8 cellular contexts compared by ENCODE assay signal in the genomic region with DNA sequence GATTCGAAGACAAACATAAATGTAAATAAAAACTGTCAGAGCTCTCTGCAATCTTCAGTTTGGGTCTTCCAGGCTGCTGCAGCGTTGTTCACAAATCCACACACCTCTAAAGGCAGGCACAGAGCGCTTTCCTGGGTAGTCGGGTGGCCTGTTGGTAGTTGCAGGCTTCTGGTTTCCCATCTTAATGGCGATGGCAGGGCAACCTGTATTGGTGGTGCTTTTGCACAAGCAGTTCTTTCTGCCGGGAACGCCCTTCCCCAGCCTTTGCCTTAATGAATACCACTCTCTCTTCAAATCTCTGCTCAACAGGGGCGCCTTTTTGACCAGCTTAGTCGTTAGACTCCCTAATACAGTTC. TPM values are rescaled to one million over a fixed set of nuclear protein-coding genes. Genes with fewer than 3 reads are reported as not detected.
DNase-seq lines count a peak whose midpoint lies in the region; ATAC-seq, FAIRE-seq and TF ChIP-seq lines count a peak whose summit lies in the region.

No MANE protein-coding gene starts in this region.

- no peak overlapping the region for H3K14ac ChIP-seq in H1 (ENCODE audit: insufficient read length)

- no peak for TF ChIP-seq EP300 in H1 (IDR thresholded peaks at IDR 0.05; ENCODE audit: borderline replicate concordance in 1 of 2, low read depth in 2 of 2, low read length in 2 of 2)

- peak overlapping the region; percentile 29 for H3K4ac ChIP-seq in H1 (replicated peaks; ENCODE audit: insufficient read length, low read depth, low read length)

- H3K56ac ChIP-seq in H1 (replicated peaks; ENCODE audit: insufficient read length, low read depth, low read length), result peak overlapping the region; percentile 18

- H2BK20ac ChIP-seq in H1 (ENCODE audit: low read length), result no peak overlapping the region

- H4K8ac ChIP-seq in H1 (ENCODE audit: extremely low read depth, insufficient read depth, low read length), result no peak overlapping the region

- WGBS in H1 (ENCODE audit: extremely low coverage in 1 of 2, insufficient coverage in 1 of 2, insufficient read length in 1 of 2, insufficient replicate concordance in 2 of 2, low coverage in 1 of 2, low lambda C conversion rate in 2 of 2, missing lambda C conversion rate in 1 of 2), 2 experiments, result 34% methylated on average over 9 of the region's 9 CpGs; no CpG with 5 or more reads in 1 of the 2 experiments

- FAIRE-seq in H1 (lab: Jason Lieb, UNC), result no peak

- H4K91ac ChIP-seq in H1 (replicated peaks; ENCODE audit: insufficient read length, low read length), result no peak overlapping the region

- H3K27me3 ChIP-seq in SJCRH30 (no peaks in the 10 kb centered on the region), H1 (replicated peaks in 1 of 4; ENCODE audit: control insufficient read depth in 3 of 4, extremely low read depth in 1 of 4, insufficient read depth in 3 of 4, low read length in 3 of 4) (no peaks in the 10 kb centered on the region)
- no peaks in the 10 kb centered on the region for H3K27me3 ChIP-seq in naive thymus-derived CD4-positive, alpha-beta T cell (ENCODE audit: control insufficient read depth in 2 of 2, insufficient read depth in 2 of 2, low read length in 2 of 2)

- H3K27me3 Mint-ChIP-seq in naive thymus-derived CD4-positive, alpha-beta T cell, result peaks cover 0 to 5% (median 0%) of the 10 kb centered on the region in 5 donors

- peak overlapping the region; percentile 91 to 98 (median 97) for H3K27ac Mint-ChIP-seq in naive thymus-derived CD4-positive, alpha-beta T cell

- H3K79me2 ChIP-seq in H1 (ENCODE audit: control insufficient read depth in 1 of 2, insufficient read depth in 2 of 2, low read length in 2 of 2), result peaks cover 0 to 5% of the 10 kb centered on the region in 2 experiments; a peak in 2 of 4 replicates

- H2AFZ ChIP-seq in H1 (ENCODE audit: low read length), result peak overlapping the region; percentile 92

- H3K23me2 ChIP-seq in H1 (ENCODE audit: low read depth, low read length), result no peaks in the 10 kb centered on the region; the same call in 1 of the 2 replicates

- H3K4me3 ChIP-seq in GM12865 (ENCODE audit: low read depth, low read length) (peak overlapping the region; percentile 92), SJCRH30 (peak overlapping the region; percentile 92), H1 (ENCODE audit: extremely low read depth in 1 of 4, insufficient read depth in 2 of 4, low read depth in 3 of 4, low read length in 4 of 4) (peak overlapping the region; percentile 57 to 81 (median 74))
- H3K4me3 ChIP-seq in naive thymus-derived CD4-positive, alpha-beta T cell (ENCODE audit: low read length), result peak overlapping the region; percentile 90

- DNase-seq in GM12865 (ENCODE audit: low read depth), result peak; percentile 35
- peak; percentile 36 to 63 for DNase-seq in SJCRH30
- peak in 1 of 2 experiments; percentile 50 for DNase-seq in H1 (ENCODE audit: low read depth in 1 of 2, low spot score in 2 of 2)
- DNase-seq in naive thymus-derived CD4-positive, alpha-beta T cell, result peak in 1 of 9 donors; percentile 22
- DNase-seq in stimulated activated naive CD4-positive, alpha-beta T cell treated with Interleukin-2 at 50 U/mL for 16 hours (lab: John Stamatoyannopoulos, UW), result no peak

- no peaks in the 10 kb centered on the region for H4K20me1 ChIP-seq in H1 (replicated peaks in 1 of 2; ENCODE audit: control insufficient read depth in 1 of 2, insufficient read depth in 2 of 2, low read length in 2 of 2)

- POLR2A ChIA-PET in H1 (lab: Charles Lee; ENCODE audit: partially characterized antibody), result interaction anchor here (1.2 to 1.6 kb wide), 5 partner anchors 10 to 135 kb away, joined by 3 to 6 read pairs (median 4); no protein-coding TSS in a partner anchor
- POLR2A ChIA-PET in naive thymus-derived CD4-positive, alpha-beta T cell (lab: Charles Lee), result interaction anchor here (0.6 to 1.3 kb wide), 3 partner anchors 72 to 133 kb away, joined by 3 to 9 read pairs (median 3); a partner anchor contains a TSS

- H3K9me3 ChIP-seq in SJCRH30 (replicated peaks) (no peaks in the 10 kb centered on the region), H1 (ENCODE audit: insufficient read depth in 2 of 2, low read depth in 1 of 2, low read length in 1 of 2) (no peaks in the 10 kb centered on the region)
- H3K9me3 ChIP-seq in naive thymus-derived CD4-positive, alpha-beta T cell (ENCODE audit: control insufficient read depth in 2 of 3, low read length in 3 of 3), result no peaks in the 10 kb centered on the region

- intact Hi-C loops in naive thymus-derived CD4-positive, alpha-beta T cell (cut with micrococcal nuclease), result loop anchor here (1.0 to 10.0 kb wide), 11 partner anchors 76 to 1973 kb away; a partner anchor contains a TSS

- no peaks in the 10 kb centered on the region for H3K79me1 ChIP-seq in H1 (ENCODE audit: low read depth, low read length)

- H3K4me3 Mint-ChIP-seq in naive thymus-derived CD4-positive, alpha-beta T cell, result peak overlapping the region; percentile 90 to 97 (median 94)

- TF ChIP-seq POLR2A in H1 (IDR thresholded peaks at IDR 0.05; ENCODE audit: control extremely low read depth in 1 of 2, low read depth in 2 of 2, low read length in 2 of 2), result no peak

- no peak overlapping the region for H2BK120ac ChIP-seq in H1 (replicated peaks; ENCODE audit: low read depth, low read length)

- H3K36me3 ChIP-seq in SJCRH30 (0 out of 2 replicates have a peak, but pooled peaks cover 3% of the 10 kb centered on the region), H1 (ENCODE audit: control insufficient read depth in 2 of 4, insufficient read depth in 4 of 4, low read length in 3 of 4) (no peaks in the 10 kb centered on the region; a peak in 2 of 8 replicates)
- no peaks in the 10 kb centered on the region for H3K36me3 ChIP-seq in naive thymus-derived CD4-positive, alpha-beta T cell (ENCODE audit: control insufficient read depth in 2 of 3, insufficient read depth in 3 of 3, low read length in 3 of 3)

- TF ChIP-seq CTCF in 22Rv1 (IDR thresholded peaks at IDR 0.05) (no peak), GM12865 (IDR thresholded peaks at IDR 0.05; ENCODE audit: insufficient read depth, low read depth, low read length, missing control alignments) (no peak), H1 (IDR thresholded peaks at IDR 0.05; ENCODE audit: control extremely low read depth in 1 of 3, insufficient read depth in 1 of 3, low read depth in 1 of 3, low read length in 3 of 3) (no peak)

- ATAC-seq in naive thymus-derived CD4-positive, alpha-beta T cell, result no peak
- no peak for ATAC-seq in HG02759 (IDR thresholded peaks at IDR 0.05; ENCODE audit: unreplicated experiment)
- ATAC-seq in GM18517 (IDR thresholded peaks at IDR 0.05; ENCODE audit: unreplicated experiment), result no peak

- no peak for TF ChIP-seq RAD21 in H1 (IDR thresholded peaks at IDR 0.05 in 1 of 2, conservative IDR thresholded peaks at IDR 0.05 in 1 of 2; ENCODE audit: low read depth in 2 of 2, low read length in 2 of 2)

- peaks cover 4 to 9% (median 7%) of the 10 kb centered on the region in 5 donors for H3K36me3 Mint-ChIP-seq in naive thymus-derived CD4-positive, alpha-beta T cell

- H2BK5ac ChIP-seq in H1 (ENCODE audit: low read depth, low read length), result 0 out of 2 replicates have a peak overlapping the region, but pooled peaks have one; percentile 37

- H2AK5ac ChIP-seq in H1 (ENCODE audit: low read depth, low read length), result no peak overlapping the region

- H2BK15ac ChIP-seq in H1 (ENCODE audit: low read length), result no peak overlapping the region

- no peak overlapping the region for H3K18ac ChIP-seq in H1 (ENCODE audit: extremely low read depth, low read length)

- H3K4me2 ChIP-seq in H1 (ENCODE audit: insufficient read depth in 1 of 2, low read depth in 2 of 2, low read length in 2 of 2), result peak overlapping the region; percentile 69 to 76

- CTCF ChIA-PET in H1 (lab: Charles Lee; ENCODE audit: partially characterized antibody), result interaction anchor here (0.9 to 1.6 kb wide), 3 partner anchors 54 to 141 kb away, joined by 3 to 4 read pairs (median 4); no protein-coding TSS in a partner anchor
- CTCF ChIA-PET in naive thymus-derived CD4-positive, alpha-beta T cell (lab: Charles Lee), result no interaction called here

- peak overlapping the region in 3 of 4 experiments; percentile 38 to 66 (median 44); a peak in 6 of 7 replicates for H3K9ac ChIP-seq in H1 (replicated peaks in 1 of 4; ENCODE audit: extremely low read depth in 1 of 4, low read depth in 3 of 4, low read length in 3 of 4)

- no peak overlapping the region for H2BK12ac ChIP-seq in H1 (ENCODE audit: low read depth, low read length)

- H4K5ac ChIP-seq in H1 (ENCODE audit: insufficient read length, low read depth, low read length), result peak overlapping the region; percentile 14

- peaks cover 17 to 21% (median 21%) of the 10 kb centered on the region in 7 donors for H3K4me1 Mint-ChIP-seq in naive thymus-derived CD4-positive, alpha-beta T cell

- H3K23ac ChIP-seq in H1 (ENCODE audit: insufficient read length), result no peak overlapping the region

- H3K4me1 ChIP-seq in SJCRH30 (peaks cover 7% of the 10 kb centered on the region), H1 (replicated peaks in 1 of 4; ENCODE audit: control insufficient read depth in 3 of 4, insufficient read depth in 4 of 4, low read length in 3 of 4) (peaks cover 0 to 2% (median under 1%) of the 10 kb centered on the region in 4 experiments; a peak in 2 of 7 replicates)
- peaks cover 5 to 10% of the 10 kb centered on the region in 2 donors for H3K4me1 ChIP-seq in naive thymus-derived CD4-positive, alpha-beta T cell (ENCODE audit: control insufficient read depth in 2 of 2, insufficient read depth in 2 of 2, low read length in 2 of 2)

- H3K27ac ChIP-seq in 22Rv1, result peak overlapping the region; percentile 80
- H3K27ac ChIP-seq in SJCRH30, result peak overlapping the region; percentile 88; the same call in 1 of the 2 replicates
- H3K27ac ChIP-seq in H1 (ENCODE audit: low read depth, low read length), result peak overlapping the region; percentile 93; the same call in 1 of the 2 replicates
- H3K27ac ChIP-seq in naive thymus-derived CD4-positive, alpha-beta T cell (ENCODE audit: low read depth, low read length), result peak overlapping the region; percentile 88

- no peaks in the 10 kb centered on the region for H3K9me3 Mint-ChIP-seq in naive thymus-derived CD4-positive, alpha-beta T cell

RNA-seq across cellular contexts. Expression of a gene that starts 0.7 kb away (rescaled TPM):
- 76.2 and 86.2 TPM in 2 replicates for total RNA-seq in SJCRH30 (2014; rRNA removed; shearing (Covaris generic))
- 31.6 and 35.6 TPM in 2 replicates for total RNA-seq in H1 (2021; fragmentation: NEBNext Ultra II Directional; extraction: Animal tissue kit (Norgen Biotek cat#: 25700))
- 29.1 and 40.4 TPM in 2 replicates for polyA plus RNA-seq in H1 (2011; rRNA removed)
- polyA plus RNA-seq in H1 (2011; cell fraction: cytosol; rRNA removed), result 30.8 TPM
- 28.4 TPM for polyA plus RNA-seq in H1 (2011; cell fraction: nucleus; rRNA removed)
- 29.5 to 35.1 TPM (median 30.4 TPM) in 4 replicates for polyA plus RNA-seq in H1 (2012, experiment 1 of 2)
- 15.9 TPM for polyA plus RNA-seq in H1 (2012, experiment 2 of 2)
- polyA plus RNA-seq in H1 (2013, experiment 1 of 2), result 19.6 TPM
- polyA plus RNA-seq in H1 (2013, experiment 2 of 2), result 18.5 TPM
- 46.4 and 72.4 TPM in 2 replicates for polyA minus RNA-seq in H1 (2011; rRNA and poly(A)+ RNA removed)
- 12.7 TPM for polyA minus RNA-seq in H1 (2011; cell fraction: cytosol; rRNA and poly(A)+ RNA removed)
- polyA minus RNA-seq in H1 (2011; cell fraction: nucleus; rRNA and poly(A)+ RNA removed), result 21.3 TPM
- 10 to 100 TPM; 14.8 to 19.7 (median 16.9) TPM for total RNA-seq in naive thymus-derived CD4-positive, alpha-beta T cell
- polyA plus RNA-seq in naive thymus-derived CD4-positive, alpha-beta T cell, result 10 to 100 TPM; 32.3 to 34.9 TPM

RNA-seq across cellular contexts. Expression of a gene that starts 31.2 kb away (rescaled TPM):
- total RNA-seq in SJCRH30 (2014; rRNA removed; shearing (Covaris generic)), result 0.23 and 0.67 TPM in 2 replicates
- 0.23 TPM in 1 of 2 replicates, not detected in the other for total RNA-seq in H1 (2021; fragmentation: NEBNext Ultra II Directional; extraction: Animal tissue kit (Norgen Biotek cat#: 25700))
- polyA plus RNA-seq in H1 (2011; rRNA removed), result 0.21 and 0.58 TPM in 2 replicates
- polyA plus RNA-seq in H1 (2011; cell fraction: cytosol; rRNA removed), result 0.49 TPM
- polyA plus RNA-seq in H1 (2011; cell fraction: nucleus; rRNA removed), result 3.7 TPM
- 0.31 to 1.0 TPM (median 0.66 TPM) in 4 replicates for polyA plus RNA-seq in H1 (2012, experiment 1 of 2)
- polyA plus RNA-seq in H1 (2012, experiment 2 of 2), result 0.09 TPM
- polyA plus RNA-seq in H1 (2013, experiment 1 of 2), result 0.18 TPM
- 0.18 TPM for polyA plus RNA-seq in H1 (2013, experiment 2 of 2)
- polyA minus RNA-seq in H1 (2011; rRNA and poly(A)+ RNA removed), result 0.83 and 1.5 TPM in 2 replicates
- polyA minus RNA-seq in H1 (2011; cell fraction: cytosol; rRNA and poly(A)+ RNA removed), result not detected
- 0.80 TPM for polyA minus RNA-seq in H1 (2011; cell fraction: nucleus; rRNA and poly(A)+ RNA removed)
- total RNA-seq in naive thymus-derived CD4-positive, alpha-beta T cell, result 1 to 10 TPM in 3 of 5 experiments, under 1 TPM in 2; 0.48 to 2.6 (median 1.9) TPM
- not detected for polyA plus RNA-seq in naive thymus-derived CD4-positive, alpha-beta T cell
